Comparison of ENCODE assay signal across 8 cellular contexts in the genomic region with DNA sequence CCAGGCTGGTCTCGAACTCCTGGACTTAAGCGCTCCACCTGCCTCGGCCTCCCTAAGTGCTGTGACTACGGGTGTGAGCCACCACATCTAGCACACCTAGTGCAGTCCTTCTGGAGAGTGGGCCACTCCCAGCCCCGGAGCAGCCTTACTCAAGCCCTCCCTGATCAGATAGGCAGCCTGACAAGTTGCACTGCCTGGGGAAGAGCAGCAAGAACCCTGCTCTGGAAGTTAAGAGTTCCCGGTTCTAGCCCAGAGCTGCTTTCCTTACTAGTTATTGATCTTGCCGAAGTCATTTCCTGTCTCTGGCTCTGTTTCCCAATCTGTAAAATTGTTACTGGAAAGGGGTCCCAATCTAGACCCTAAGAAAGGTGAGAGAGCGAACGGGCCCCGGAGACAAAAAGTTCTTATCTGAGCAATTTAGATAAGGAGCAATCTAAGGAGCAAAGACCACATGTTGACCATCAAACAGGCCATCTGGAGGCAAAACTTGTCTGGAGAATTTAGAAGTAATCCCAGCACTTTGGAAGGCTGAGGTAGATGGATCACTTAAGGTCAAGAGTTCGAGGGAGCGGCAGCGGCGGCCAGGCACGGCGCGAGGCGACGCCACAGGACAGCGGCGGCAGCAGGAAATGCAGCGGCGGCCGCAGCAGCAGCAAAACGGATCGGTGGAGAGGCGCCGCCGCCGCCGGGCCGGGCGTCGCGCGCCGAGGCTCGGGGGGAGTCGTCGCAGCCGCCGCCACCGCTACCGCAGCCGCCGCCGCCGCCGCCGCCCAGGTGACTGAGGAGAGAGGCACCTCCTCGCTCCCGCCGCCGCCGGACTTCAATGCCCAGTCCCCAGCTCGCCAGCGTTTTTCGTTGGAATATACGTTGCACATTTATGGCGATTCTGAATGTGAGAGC. TPM values are rescaled to one million over a fixed set of nuclear protein-coding genes. Genes with fewer than 3 reads are reported as not detected.
DNase-seq lines count a peak whose midpoint lies in the region; ATAC-seq and TF ChIP-seq lines count a peak whose summit lies in the region.

No MANE protein-coding gene starts in this region.

- H3K4me2 ChIP-seq in OCI-LY3 (ENCODE audit: low read length) = peak overlapping the region; percentile 86

- peaks cover 29% of the 10 kb centered on the region for H3K4me1 Mint-ChIP-seq in activated T-helper 2 cell treated with anti-CD3 and anti-CD28 coated beads, Interferon-gamma antibody, Interleukin-2, Interleukin-4, amounts not matched to agents 10 μg/mL and 5 μg/mL and 100 μg/mL, durations not matched to agents 14 hours and 24 hours and 36 hours (ENCODE audit: low read depth)
- H3K4me1 Mint-ChIP-seq in nephron = peaks cover 26% of the 10 kb centered on the region

- peak overlapping the region; percentile 85 for H2AFZ ChIP-seq in OCI-LY3 (ENCODE audit: low read depth, low read length)

- no peaks in the 10 kb centered on the region for H3K9me3 Mint-ChIP-seq in activated T-helper 2 cell treated with anti-CD3 and anti-CD28 coated beads, Interferon-gamma antibody, Interleukin-2, Interleukin-4, amounts not matched to agents 10 μg/mL and 5 μg/mL and 100 μg/mL, durations not matched to agents 14 hours and 24 hours and 36 hours
- H3K9me3 Mint-ChIP-seq in nephron = no peaks in the 10 kb centered on the region

- peak overlapping the region; percentile 75 for H3K4me3 Mint-ChIP-seq in activated T-helper 2 cell treated with anti-CD3 and anti-CD28 coated beads, Interferon-gamma antibody, Interleukin-2, Interleukin-4, amounts not matched to agents 10 μg/mL and 5 μg/mL and 100 μg/mL, durations not matched to agents 14 hours and 24 hours and 36 hours (ENCODE audit: low read depth)
- H3K4me3 Mint-ChIP-seq in nephron = peak overlapping the region; percentile 78 to 86 (median 83)

- H3K9me3 ChIP-seq in BE2C = no peaks in the 10 kb centered on the region
- no peaks in the 10 kb centered on the region for H3K9me3 ChIP-seq in OCI-LY3 (ENCODE audit: insufficient read depth, low read length)
- no peaks in the 10 kb centered on the region for H3K9me3 ChIP-seq in upper lobe of right lung

- H3K36me3 ChIP-seq in BE2C = no peaks in the 10 kb centered on the region
- no peaks in the 10 kb centered on the region for H3K36me3 ChIP-seq in OCI-LY3 (replicated peaks; ENCODE audit: low read depth, low read length)
- no peaks in the 10 kb centered on the region for H3K36me3 ChIP-seq in upper lobe of right lung

- peaks cover 6% of the 10 kb centered on the region for H3K79me2 ChIP-seq in OCI-LY3 (ENCODE audit: low read length)

- intact Hi-C loops in activated T-helper 2 cell treated with anti-CD3 and anti-CD28 coated beads, Interferon-gamma antibody, Interleukin-2, Interleukin-4, amounts not matched to agents 10 μg/mL and 5 μg/mL and 100 μg/mL, durations not matched to agents 14 hours and 24 hours and 36 hours (cut with micrococcal nuclease) = no loop called here
- intact Hi-C loops in upper lobe of right lung (cut with DNase I) = no loop called here

- H3K4me1 ChIP-seq in BE2C (peaks cover 8% of the 10 kb centered on the region), OCI-LY3 (ENCODE audit: low read length) (peaks cover 38% of the 10 kb centered on the region), upper lobe of right lung (peaks cover 37% of the 10 kb centered on the region)

- no peak overlapping the region for H3K27ac Mint-ChIP-seq in activated T-helper 2 cell treated with anti-CD3 and anti-CD28 coated beads, Interferon-gamma antibody, Interleukin-2, Interleukin-4, amounts not matched to agents 10 μg/mL and 5 μg/mL and 100 μg/mL, durations not matched to agents 14 hours and 24 hours and 36 hours
- H3K27ac Mint-ChIP-seq in nephron = peak overlapping the region; percentile 32 to 85 (median 39)

- H3K9ac ChIP-seq in OCI-LY3 (ENCODE audit: low read length) = peak overlapping the region; percentile 69

- no peaks in the 10 kb centered on the region for H3K27me3 ChIP-seq in BE2C
- H3K27me3 ChIP-seq in OCI-LY3 (ENCODE audit: low read depth, low read length) = no peaks in the 10 kb centered on the region
- no peaks in the 10 kb centered on the region for H3K27me3 ChIP-seq in upper lobe of right lung

- DNase-seq in BE2C (peak; percentile 73), H4 (ENCODE audit: low spot score) (peak; percentile 56), fibroblast of pulmonary artery (ENCODE audit: low read depth) (peak; percentile 43), upper lobe of right lung (peak; percentile 88)
- peak; percentile 45 for DNase-seq in activated T-helper 2 cell treated with anti-CD3 and anti-CD28 coated beads, Interferon-gamma antibody, Interleukin-2, Interleukin-4, amounts not matched to agents 10 μg/mL and 5 μg/mL and 100 μg/mL, durations not matched to agents 14 hours and 24 hours and 36 hours (ENCODE audit: low spot score)

- no peaks in the 10 kb centered on the region for H4K20me1 ChIP-seq in OCI-LY3 (ENCODE audit: insufficient read depth, low read length)

- no peak overlapping the region for H3K27ac ChIP-seq in OCI-LY3 (ENCODE audit: low read length)
- H3K27ac ChIP-seq in upper lobe of right lung = peak overlapping the region; percentile 79

- H3K4me3 ChIP-seq in BE2C (ENCODE audit: low read depth, low read length) = peak overlapping the region; percentile 56
- peak overlapping the region; percentile 80 for H3K4me3 ChIP-seq in OCI-LY3 (ENCODE audit: low read length)
- H3K4me3 ChIP-seq in fibroblast of pulmonary artery (replicated peaks; ENCODE audit: low read depth, low read length) = peak overlapping the region; percentile 49
- H3K4me3 ChIP-seq in upper lobe of right lung = peak overlapping the region; percentile 52

- TF ChIP-seq CTCF in BE2C (IDR thresholded peaks at IDR 0.05; ENCODE audit: low read depth, low read length) (peak; percentile 30), OCI-LY3 (IDR thresholded peaks at IDR 0.05; ENCODE audit: low read depth, low read length) (peak; percentile 29; the same call in 1 of the 2 replicates), fibroblast of pulmonary artery (IDR thresholded peaks at IDR 0.05; ENCODE audit: low read length, missing control alignments) (peak; percentile 29), nephron (IDR thresholded peaks at IDR 0.05; ENCODE audit: unreplicated experiment in 3 of 3) (peak; percentile 38 to 52 (median 48)), upper lobe of right lung (IDR thresholded peaks at IDR 0.05) (peak; percentile 49)

- H3K27me3 Mint-ChIP-seq in activated T-helper 2 cell treated with anti-CD3 and anti-CD28 coated beads, Interferon-gamma antibody, Interleukin-2, Interleukin-4, amounts not matched to agents 10 μg/mL and 5 μg/mL and 100 μg/mL, durations not matched to agents 14 hours and 24 hours and 36 hours (ENCODE audit: low read depth) = peaks cover 8% of the 10 kb centered on the region
- H3K27me3 Mint-ChIP-seq in nephron (ENCODE audit: low read depth) = no peaks in the 10 kb centered on the region

- peak; percentile 64 for ATAC-seq in upper lobe of right lung
- ATAC-seq in GM21515 (IDR thresholded peaks at IDR 0.05; ENCODE audit: unreplicated experiment) = no peak

- no peaks in the 10 kb centered on the region for H3K36me3 Mint-ChIP-seq in activated T-helper 2 cell treated with anti-CD3 and anti-CD28 coated beads, Interferon-gamma antibody, Interleukin-2, Interleukin-4, amounts not matched to agents 10 μg/mL and 5 μg/mL and 100 μg/mL, durations not matched to agents 14 hours and 24 hours and 36 hours (ENCODE audit: low read depth)
- H3K36me3 Mint-ChIP-seq in nephron (ENCODE audit: low read depth) = no peaks in the 10 kb centered on the region

RNA-seq across cellular contexts. Expression of gene NAGLU, which starts 4.3 kb away (rescaled TPM):
- polyA plus RNA-seq in BE2C (2012; ENCODE audit: insufficient read depth, insufficient read length, low read depth) = 28.3 TPM
- total RNA-seq in H4 (2014; rRNA removed; shearing (Covaris generic)) = 18.7 and 35.1 TPM in 2 replicates
- total RNA-seq in activated T-helper 2 cell treated with anti-CD3 and anti-CD28 coated beads, Interferon-gamma antibody, Interleukin-2, Interleukin-4, amounts not matched to agents 10 μg/mL and 5 μg/mL and 100 μg/mL, durations not matched to agents 14 hours and 24 hours and 36 hours = 17.4 and 19.9 TPM in 2 replicates
- 46.9 TPM for total RNA-seq in upper lobe of right lung

RNA-seq across cellular contexts. Expression of gene HSD17B1, which starts 21.0 kb away (rescaled TPM):
- 30.7 TPM for polyA plus RNA-seq in BE2C (2012; ENCODE audit: insufficient read depth, insufficient read length, low read depth)
- total RNA-seq in H4 (2014; rRNA removed; shearing (Covaris generic)) = 0.47 and 0.48 TPM in 2 replicates
- total RNA-seq in activated T-helper 2 cell treated with anti-CD3 and anti-CD28 coated beads, Interferon-gamma antibody, Interleukin-2, Interleukin-4, amounts not matched to agents 10 μg/mL and 5 μg/mL and 100 μg/mL, durations not matched to agents 14 hours and 24 hours and 36 hours = 0.91 and 1.4 TPM in 2 replicates
- 1.4 TPM for total RNA-seq in upper lobe of right lung

RNA-seq across cellular contexts. Expression of gene COASY, which starts 30.2 kb away (rescaled TPM):
- polyA plus RNA-seq in BE2C (2012; ENCODE audit: insufficient read depth, insufficient read length, low read depth) = 109 TPM
- total RNA-seq in H4 (2014; rRNA removed; shearing (Covaris generic)) = 26.8 and 31.9 TPM in 2 replicates
- 90.6 and 91.6 TPM in 2 replicates for total RNA-seq in activated T-helper 2 cell treated with anti-CD3 and anti-CD28 coated beads, Interferon-gamma antibody, Interleukin-2, Interleukin-4, amounts not matched to agents 10 μg/mL and 5 μg/mL and 100 μg/mL, durations not matched to agents 14 hours and 24 hours and 36 hours
- 63.3 TPM for total RNA-seq in upper lobe of right lung

RNA-seq across cellular contexts. Expression of gene MLX, which starts 35.2 kb away (rescaled TPM):
- 138 TPM for polyA plus RNA-seq in BE2C (2012; ENCODE audit: insufficient read depth, insufficient read length, low read depth)
- total RNA-seq in H4 (2014; rRNA removed; shearing (Covaris generic)) = 23.2 and 31.9 TPM in 2 replicates
- 54.8 and 60.0 TPM in 2 replicates for total RNA-seq in activated T-helper 2 cell treated with anti-CD3 and anti-CD28 coated beads, Interferon-gamma antibody, Interleukin-2, Interleukin-4, amounts not matched to agents 10 μg/mL and 5 μg/mL and 100 μg/mL, durations not matched to agents 14 hours and 24 hours and 36 hours
- 61.3 TPM for total RNA-seq in upper lobe of right lung

RNA-seq across cellular contexts. Expression of gene PSMC3IP, which starts 45.8 kb away (rescaled TPM):
- 29.8 TPM for polyA plus RNA-seq in BE2C (2012; ENCODE audit: insufficient read depth, insufficient read length, low read depth)
- total RNA-seq in H4 (2014; rRNA removed; shearing (Covaris generic)) = 11.9 and 12.6 TPM in 2 replicates
- total RNA-seq in activated T-helper 2 cell treated with anti-CD3 and anti-CD28 coated beads, Interferon-gamma antibody, Interleukin-2, Interleukin-4, amounts not matched to agents 10 μg/mL and 5 μg/mL and 100 μg/mL, durations not matched to agents 14 hours and 24 hours and 36 hours = 23.3 and 26.6 TPM in 2 replicates
- 4.2 TPM for total RNA-seq in upper lobe of right lung
